1 cellular context compared by ENCODE assay signal in the genomic region with DNA sequence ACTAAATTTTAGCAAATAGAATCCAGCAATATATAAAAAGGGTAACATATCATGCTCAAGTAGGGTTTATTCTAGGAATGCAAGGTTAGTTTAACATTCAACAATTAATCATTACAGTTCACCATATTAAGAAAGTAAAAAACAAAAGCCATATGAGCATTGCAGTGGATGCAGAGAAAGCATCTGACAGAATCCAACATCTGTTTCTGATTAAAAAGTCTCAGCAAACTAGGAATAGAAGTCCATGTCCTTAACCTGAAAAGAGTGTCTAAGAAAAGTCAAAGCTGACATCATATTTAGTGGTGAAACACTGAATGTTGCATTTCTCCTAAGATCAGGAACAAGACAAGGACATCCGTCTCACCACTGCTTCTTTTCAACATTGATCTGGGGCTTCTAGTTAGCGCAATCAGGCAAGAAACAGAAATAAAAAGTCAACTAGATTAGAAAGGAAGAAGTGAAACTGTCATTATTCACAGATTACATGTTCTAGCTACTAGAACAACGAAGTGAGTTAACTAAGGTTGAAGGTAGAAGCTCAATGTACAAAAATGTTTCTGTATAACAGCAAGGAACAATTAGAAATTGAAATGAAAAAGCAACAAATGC.
TF ChIP-seq lines count a peak whose summit lies in the region.

No MANE protein-coding gene starts in this region.

TF ChIP-seq in SK-N-SH treated with all-trans-retinoic acid at 6 μM for 48 hours, 23 proteins besides CTCF, POLR2A, EP300 and RAD21 (continued from another document):
- TF ChIP-seq CREB5 (CRISPR knock-in tag; IDR thresholded peaks at IDR 0.05; ENCODE audit: low read depth) (no peak), ZNF70 (CRISPR knock-in tag; IDR thresholded peaks at IDR 0.05) (no peak), SNAI2 (CRISPR knock-in tag; IDR thresholded peaks at IDR 0.05) (no peak), ZFP3 (CRISPR knock-in tag; IDR thresholded peaks at IDR 0.05) (no peak), CSDC2 (CRISPR knock-in tag; IDR thresholded peaks at IDR 0.05) (no peak), GLIS3 (CRISPR knock-in tag; IDR thresholded peaks at IDR 0.05) (no peak), TOX (CRISPR knock-in tag; IDR thresholded peaks at IDR 0.05; ENCODE audit: borderline replicate concordance) (no peak)
- TF ChIP-seq, protein P1, sequence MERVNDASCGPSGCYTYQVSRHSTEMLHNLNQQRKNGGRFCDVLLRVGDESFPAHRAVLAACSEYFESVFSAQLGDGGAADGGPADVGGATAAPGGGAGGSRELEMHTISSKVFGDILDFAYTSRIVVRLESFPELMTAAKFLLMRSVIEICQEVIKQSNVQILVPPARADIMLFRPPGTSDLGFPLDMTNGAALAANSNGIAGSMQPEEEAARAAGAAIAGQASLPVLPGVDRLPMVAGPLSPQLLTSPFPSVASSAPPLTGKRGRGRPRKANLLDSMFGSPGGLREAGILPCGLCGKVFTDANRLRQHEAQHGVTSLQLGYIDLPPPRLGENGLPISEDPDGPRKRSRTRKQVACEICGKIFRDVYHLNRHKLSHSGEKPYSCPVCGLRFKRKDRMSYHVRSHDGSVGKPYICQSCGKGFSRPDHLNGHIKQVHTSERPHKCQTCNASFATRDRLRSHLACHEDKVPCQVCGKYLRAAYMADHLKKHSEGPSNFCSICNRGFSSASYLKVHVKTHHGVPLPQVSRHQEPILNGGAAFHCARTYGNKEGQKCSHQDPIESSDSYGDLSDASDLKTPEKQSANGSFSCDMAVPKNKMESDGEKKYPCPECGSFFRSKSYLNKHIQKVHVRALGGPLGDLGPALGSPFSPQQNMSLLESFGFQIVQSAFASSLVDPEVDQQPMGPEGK (CRISPR knock-in tag; IDR thresholded peaks at IDR 0.05; ENCODE audit: borderline replicate concordance), result no peak
